16 cellular contexts compared by ENCODE assay signal in genomic region chr6:15953152-15953880, GRCh38.
DNase-seq lines count a peak whose midpoint lies in the region; ATAC-seq and TF ChIP-seq lines count a peak whose summit lies in the region.
"Had no signal": no experiment of that assay in that cellular context is flagged by ENCODE, and none has a peak within 500 bp of the region (broad histone marks: within the 10 kb centered on the region; RNA-seq: fewer than 3 reads in every experiment).

No MANE protein-coding gene starts in this region.

- peaks cover 8% of the 10 kb centered on the region for H3K4me1 Mint-ChIP-seq in activated CD8-positive, alpha-beta T cell treated with anti-CD3 and anti-CD28 coated beads for 36 hours (ENCODE audit: low read depth)

- H2BK5ac ChIP-seq in mesenchymal stem cell (ENCODE audit: low read depth, low read length, poor library complexity, severe bottlenecking): no peak overlapping the region

- H3K18ac ChIP-seq in mesenchymal stem cell (ENCODE audit: low read depth in 1 of 2, low read length in 2 of 2): peak overlapping the region; percentile 58 to 63

- 23 to 29% methylated on average over 3 of the region's 3 CpGs for WGBS in GM23248 (ENCODE audit: low coverage in 1 of 2, low lambda C conversion rate in 2 of 2, missing lambda C conversion rate in 2 of 2), 2 experiments
- WGBS in mesenchymal stem cell: 27% methylated on average over 3 of the region's 3 CpGs

- H4K8ac ChIP-seq in mesenchymal stem cell (ENCODE audit: low read length): peak overlapping the region; percentile 89

- no peak overlapping the region for H3K23ac ChIP-seq in mesenchymal stem cell (ENCODE audit: low read length in 2 of 2)

- H3K36me3 ChIP-seq in GM23248 (ENCODE audit: low read depth) (no peaks in the 10 kb centered on the region), mesenchymal stem cell (ENCODE audit: control insufficient read depth in 1 of 2, insufficient read depth in 2 of 2, low read depth in 1 of 2, low read length in 2 of 2) (no peaks in the 10 kb centered on the region)
- H3K36me3 ChIP-seq: HAP-1, upper lobe of right lung had no signal

- no peak overlapping the region for H3K14ac ChIP-seq in mesenchymal stem cell (ENCODE audit: low read length in 2 of 2)

- in situ Hi-C loops in GM23248 (cut with MboI): no loop called here

- no peaks in the 10 kb centered on the region for H3K9me2 ChIP-seq in GM23248 (ENCODE audit: insufficient read depth)

- no peak overlapping the region for H3K4ac ChIP-seq in mesenchymal stem cell (ENCODE audit: low read depth in 1 of 2, low read length in 2 of 2)

- peak overlapping the region; percentile 81 to 88 for H2BK12ac ChIP-seq in mesenchymal stem cell (ENCODE audit: low read length in 2 of 2)

- H3K27ac Mint-ChIP-seq in activated CD8-positive, alpha-beta T cell treated with anti-CD3 and anti-CD28 coated beads for 36 hours: no peak overlapping the region
- H3K27ac Mint-ChIP-seq: activated CD4-positive, alpha-beta T cell treated with anti-CD3 and anti-CD28 coated beads, Interleukin-2, amount 10 ng/mL, durations not matched to agents 7 days and 5 days; activated T-helper 2 cell treated with anti-CD3 and anti-CD28 coated beads, Interferon-gamma antibody, Interleukin-2, Interleukin-4, amounts not matched to agents 10 μg/mL and 5 μg/mL and 100 μg/mL, durations not matched to agents 14 hours and 24 hours and 36 hours; brain had no signal

- H3K4me3 Mint-ChIP-seq in activated CD8-positive, alpha-beta T cell treated with anti-CD3 and anti-CD28 coated beads for 36 hours: no peak overlapping the region
- H3K4me3 Mint-ChIP-seq: activated CD4-positive, alpha-beta T cell treated with anti-CD3 and anti-CD28 coated beads, Interleukin-2, amount 10 ng/mL, durations not matched to agents 7 days and 5 days; brain had no signal

- intact Hi-C loops in activated CD8-positive, alpha-beta T cell treated with anti-CD3 and anti-CD28 coated beads for 36 hours (cut with micrococcal nuclease): no loop called here

- H3K27ac ChIP-seq in GM23248: peak overlapping the region; percentile 16
- no peak overlapping the region for H3K27ac ChIP-seq in mesenchymal stem cell (ENCODE audit: low read length, poor library complexity, severe bottlenecking)
- H3K27ac ChIP-seq: upper lobe of right lung had no signal

- no peaks in the 10 kb centered on the region for H3K36me3 Mint-ChIP-seq in activated CD8-positive, alpha-beta T cell treated with anti-CD3 and anti-CD28 coated beads for 36 hours (ENCODE audit: low read depth)
- H3K36me3 Mint-ChIP-seq: brain had no signal

- H3K9me3 ChIP-seq in GM23248 (ENCODE audit: low read depth): no peaks in the 10 kb centered on the region
- H3K9me3 ChIP-seq in mesenchymal stem cell (ENCODE audit: control insufficient read depth, low read length): no peaks in the 10 kb centered on the region
- H3K9me3 ChIP-seq: HAP-1, upper lobe of right lung had no signal

- peak overlapping the region; percentile 83 for H2BK120ac ChIP-seq in mesenchymal stem cell (ENCODE audit: low read depth, low read length)

- peaks cover 24% of the 10 kb centered on the region for H3K4me1 ChIP-seq in GM23248 (ENCODE audit: insufficient read depth)
- H3K4me1 ChIP-seq in mesenchymal stem cell (ENCODE audit: control insufficient read depth, insufficient read depth, low read depth, low read length): peaks cover 4% of the 10 kb centered on the region

- H3K9ac ChIP-seq in GM23248: no peak overlapping the region
- H3K9ac ChIP-seq in mesenchymal stem cell (ENCODE audit: low read length): no peak overlapping the region

- CTCF ChIA-PET in activated CD8-positive, alpha-beta T cell treated with anti-CD3 and anti-CD28 coated beads for 36 hours (lab: Charles Lee): interaction anchor here (1.3 kb wide), 1 partner anchor 262 kb away, joined by 3 read pairs; no protein-coding TSS in a partner anchor

- H3K4me3 ChIP-seq in GM23248: no peak overlapping the region
- no peak overlapping the region for H3K4me3 ChIP-seq in cardiac fibroblast (replicated peaks in 1 of 2; ENCODE audit: low read depth in 2 of 2, low read length in 2 of 2)
- no peak overlapping the region for H3K4me3 ChIP-seq in mesenchymal stem cell (ENCODE audit: insufficient read depth in 1 of 2, low read depth in 1 of 2, low read length in 2 of 2)
- H3K4me3 ChIP-seq: HAP-1, upper lobe of right lung had no signal

- H2AFZ ChIP-seq in GM23248: peak overlapping the region; percentile 31
- H2AFZ ChIP-seq in mesenchymal stem cell (ENCODE audit: low read depth, low read length): no peak overlapping the region

- ATAC-seq in HG02938 (IDR thresholded peaks at IDR 0.05; ENCODE audit: unreplicated experiment) (no peak), GM21423 (IDR thresholded peaks at IDR 0.05; ENCODE audit: unreplicated experiment) (no peak)
- no peak for ATAC-seq in activated CD8-positive, alpha-beta T cell treated with anti-CD3 and anti-CD28 coated beads for 36 hours
- ATAC-seq: Panc1 had no signal

- DNase-seq in AG09319 (ENCODE audit: extremely low read depth, low read depth) (peak; percentile 10), GM23248 (peak; percentile 48), cardiac fibroblast (ENCODE audit: low read depth in 2 of 2) (peak; percentile 10 to 89), mesenchymal stem cell (peak; percentile 41), NCI-H2029 (lab: John Stamatoyannopoulos, UW) (no peak)
- no peak for DNase-seq in activated CD8-positive, alpha-beta T cell treated with anti-CD3 and anti-CD28 coated beads for 36 hours
- DNase-seq: activated CD4-positive, alpha-beta T cell treated with anti-CD3 and anti-CD28 coated beads, Interleukin-2, amount 10 ng/mL, durations not matched to agents 7 days and 5 days; GDM1; NCI-H345; upper lobe of right lung had no signal

- no peaks in the 10 kb centered on the region for H3K27me3 Mint-ChIP-seq in activated CD8-positive, alpha-beta T cell treated with anti-CD3 and anti-CD28 coated beads for 36 hours
- H3K27me3 Mint-ChIP-seq: activated CD4-positive, alpha-beta T cell treated with anti-CD3 and anti-CD28 coated beads, Interleukin-2, amount 10 ng/mL, durations not matched to agents 7 days and 5 days had no signal

- H3K79me2 ChIP-seq in GM23248 (ENCODE audit: insufficient read depth): no peaks in the 10 kb centered on the region

- no peak overlapping the region for H4K91ac ChIP-seq in mesenchymal stem cell (ENCODE audit: low read length)

- no peaks in the 10 kb centered on the region for H3K9me3 Mint-ChIP-seq in activated CD8-positive, alpha-beta T cell treated with anti-CD3 and anti-CD28 coated beads for 36 hours
- H3K9me3 Mint-ChIP-seq: activated CD4-positive, alpha-beta T cell treated with anti-CD3 and anti-CD28 coated beads, Interleukin-2, amount 10 ng/mL, durations not matched to agents 7 days and 5 days; activated T-helper 2 cell treated with anti-CD3 and anti-CD28 coated beads, Interferon-gamma antibody, Interleukin-2, Interleukin-4, amounts not matched to agents 10 μg/mL and 5 μg/mL and 100 μg/mL, durations not matched to agents 14 hours and 24 hours and 36 hours had no signal

- H3K79me1 ChIP-seq in mesenchymal stem cell (replicated peaks; ENCODE audit: low read length, poor library complexity, severe bottlenecking): no peaks in the 10 kb centered on the region

- no peak for TF ChIP-seq CTCF in AG09319 (IDR thresholded peaks at IDR 0.05; ENCODE audit: low read depth, low read length)
- no peak for TF ChIP-seq CTCF in cardiac fibroblast (IDR thresholded peaks at IDR 0.05; ENCODE audit: low read depth, low read length)
- no peak for TF ChIP-seq CTCF in activated CD8-positive, alpha-beta T cell treated with anti-CD3 and anti-CD28 coated beads for 36 hours (IDR thresholded peaks at IDR 0.05)

- H3K4me2 ChIP-seq in GM23248 (ENCODE audit: unreplicated experiment): peak overlapping the region; percentile 63
- no peak overlapping the region for H3K4me2 ChIP-seq in mesenchymal stem cell (ENCODE audit: low read length, poor library complexity, severe bottlenecking)

- POLR2A ChIA-PET in activated CD8-positive, alpha-beta T cell treated with anti-CD3 and anti-CD28 coated beads for 36 hours (lab: Charles Lee): no interaction called here

- no peak overlapping the region for H2BK15ac ChIP-seq in mesenchymal stem cell (ENCODE audit: low read depth, poor library complexity, severe bottlenecking)

- H3F3A ChIP-seq in GM23248 (ENCODE audit: insufficient read depth): no peaks in the 10 kb centered on the region

- H4K20me1 ChIP-seq in GM23248 (ENCODE audit: insufficient read depth): no peaks in the 10 kb centered on the region

- no peaks in the 10 kb centered on the region for H3K27me3 ChIP-seq in GM23248 (replicated peaks; ENCODE audit: insufficient read depth)
- no peaks in the 10 kb centered on the region for H3K27me3 ChIP-seq in mesenchymal stem cell (ENCODE audit: control insufficient read depth in 1 of 2, insufficient read depth in 1 of 2, low read length in 2 of 2)
- H3K27me3 ChIP-seq: upper lobe of right lung had no signal

- H2AK5ac ChIP-seq in mesenchymal stem cell (ENCODE audit: low read length, severe bottlenecking): no peak overlapping the region

Comparison
In these comparisons a context has a peak if more than half of its experiments do, and no peak if none do; other contexts are left out.
1. DNase-seq: peak in AG09319 (single experiment), GM23248 (single experiment), cardiac fibroblast (2 of 2) and mesenchymal stem cell (single experiment); none in activated CD8-positive, alpha-beta T cell treated with anti-CD3 and anti-CD28 coated beads for 36 hours (single experiment) and NCI-H2029 (single experiment).